ENCODE assay signal across 10 cellular contexts in genomic region chr12:40107803-40108620, GRCh38. TPM values are rescaled to one million over a fixed set of nuclear protein-coding genes. Genes with fewer than 3 reads are reported as not detected.
DNase-seq lines count a peak whose midpoint lies in the region; ATAC-seq and TF ChIP-seq lines count a peak whose summit lies in the region.
"Had no signal": no experiment of that assay in that cellular context is flagged by ENCODE, and none has a peak within 500 bp of the region (broad histone marks: within the 10 kb centered on the region; RNA-seq: fewer than 3 reads in every experiment).

No MANE protein-coding gene starts in this region.

- ATAC-seq in stimulated activated naive CD8-positive, alpha-beta T cell treated with anti-CD3 and anti-CD28 coated beads, Interleukin-15, amount 100 ng/mL, for 72 hours, result no peak

- TF ChIP-seq EP300 in stomach (IDR thresholded peaks at IDR 0.05), result no peak

- H3K4me1 ChIP-seq in tibial artery, result peaks cover 0 to 20% (median 5%) of the 10 kb centered on the region in 4 donors
- H3K4me1 ChIP-seq in stomach, result peaks cover 10 to 42% (median 33%) of the 10 kb centered on the region in 4 donors

- DNase-seq in activated naive CD8-positive, alpha-beta T cell treated with anti-CD3 and anti-CD28 coated beads for 36 hours, result no peak
- no peak for DNase-seq in activated CD4-positive, alpha-beta T cell treated with anti-CD3 and anti-CD28 coated beads, Interleukin-2, amount 10 ng/mL, durations not matched to agents 7 days and 5 days
- DNase-seq in foreskin melanocyte, result peak; percentile 84
- peak in 1 of 2 donors; percentile 19 for DNase-seq in stimulated activated naive CD8-positive, alpha-beta T cell treated with anti-CD3 and anti-CD28 coated beads, Interleukin-15, amount 100 ng/mL, for 72 hours
- no peak for DNase-seq in NCI-H748 treated with DMSO at 0.1 percent for 48 hours (lab: John Stamatoyannopoulos, UW)
- no peak for DNase-seq in tibial artery
- no peak for DNase-seq in stomach

- H3K36me3 Mint-ChIP-seq in activated naive CD8-positive, alpha-beta T cell, result no peaks in the 10 kb centered on the region
- no peaks in the 10 kb centered on the region for H3K36me3 Mint-ChIP-seq in activated naive CD8-positive, alpha-beta T cell treated with anti-CD3 and anti-CD28 coated beads for 36 hours
- H3K36me3 Mint-ChIP-seq in activated CD4-positive, alpha-beta T cell treated with anti-CD3 and anti-CD28 coated beads, Interleukin-2, amount 10 ng/mL, durations not matched to agents 7 days and 5 days (ENCODE audit: low read depth), result no peaks in the 10 kb centered on the region

- H3K9me3 ChIP-seq in tibial artery, result no peaks in the 10 kb centered on the region
- H3K9me3 ChIP-seq in stomach, result no peaks in the 10 kb centered on the region
- H3K9me3 ChIP-seq: adrenal gland had no signal

- POLR2A ChIA-PET in activated CD4-positive, alpha-beta T cell treated with anti-CD3 and anti-CD28 coated beads, Interleukin-2, amount 10 ng/mL, durations not matched to agents 7 days and 5 days (lab: Charles Lee), result no interaction called here

- peak in 1 of 2 experiments; percentile 8 for TF ChIP-seq CTCF in tibial artery (IDR thresholded peaks at IDR 0.05)
- no peak for TF ChIP-seq CTCF in stomach (IDR thresholded peaks at IDR 0.05)

- no peaks in the 10 kb centered on the region for H3K36me3 ChIP-seq in tibial artery
- no peaks in the 10 kb centered on the region for H3K36me3 ChIP-seq in stomach
- H3K36me3 ChIP-seq: adrenal gland had no signal

- 69 to 80% (median 74%) methylated on average over 29 of the region's 29 CpGs for WGBS in stomach, 5 donors

- no peak overlapping the region for H3K27ac Mint-ChIP-seq in activated naive CD8-positive, alpha-beta T cell
- H3K27ac Mint-ChIP-seq in activated naive CD8-positive, alpha-beta T cell treated with anti-CD3 and anti-CD28 coated beads for 36 hours, result no peak overlapping the region
- no peak overlapping the region for H3K27ac Mint-ChIP-seq in activated CD4-positive, alpha-beta T cell treated with anti-CD3 and anti-CD28 coated beads, Interleukin-2, amount 10 ng/mL, durations not matched to agents 7 days and 5 days
- H3K27ac Mint-ChIP-seq in stimulated activated naive CD8-positive, alpha-beta T cell treated with anti-CD3 and anti-CD28 coated beads, Interleukin-15, amount 100 ng/mL, for 72 hours, result peak overlapping the region in 1 of 2 donors; percentile 59

- H3K4me3 Mint-ChIP-seq in activated naive CD8-positive, alpha-beta T cell, result peak overlapping the region; percentile 80
- no peak overlapping the region for H3K4me3 Mint-ChIP-seq in activated naive CD8-positive, alpha-beta T cell treated with anti-CD3 and anti-CD28 coated beads for 36 hours
- peak overlapping the region; percentile 69 for H3K4me3 Mint-ChIP-seq in activated CD4-positive, alpha-beta T cell treated with anti-CD3 and anti-CD28 coated beads, Interleukin-2, amount 10 ng/mL, durations not matched to agents 7 days and 5 days
- peak overlapping the region; percentile 81 to 83 for H3K4me3 Mint-ChIP-seq in stimulated activated naive CD8-positive, alpha-beta T cell treated with anti-CD3 and anti-CD28 coated beads, Interleukin-15, amount 100 ng/mL, for 72 hours

- H3K4me1 Mint-ChIP-seq in activated naive CD8-positive, alpha-beta T cell (ENCODE audit: low read depth), result peaks cover 32% of the 10 kb centered on the region
- H3K4me1 Mint-ChIP-seq in activated naive CD8-positive, alpha-beta T cell treated with anti-CD3 and anti-CD28 coated beads for 36 hours, result peaks cover 33% of the 10 kb centered on the region
- peaks cover 30% of the 10 kb centered on the region for H3K4me1 Mint-ChIP-seq in activated CD4-positive, alpha-beta T cell treated with anti-CD3 and anti-CD28 coated beads, Interleukin-2, amount 10 ng/mL, durations not matched to agents 7 days and 5 days
- peaks cover 39% of the 10 kb centered on the region for H3K4me1 Mint-ChIP-seq in stimulated activated naive CD8-positive, alpha-beta T cell treated with anti-CD3 and anti-CD28 coated beads, Interleukin-15, amount 100 ng/mL, for 72 hours

- H3K27me3 ChIP-seq in tibial artery (peaks cover 0 to 5% of the 10 kb centered on the region in 2 donors), stomach (no peaks in the 10 kb centered on the region)
- H3K27me3 ChIP-seq: adrenal gland had no signal

- no peaks in the 10 kb centered on the region for H3K9me3 Mint-ChIP-seq in activated naive CD8-positive, alpha-beta T cell (ENCODE audit: low read depth)
- no peaks in the 10 kb centered on the region for H3K9me3 Mint-ChIP-seq in activated naive CD8-positive, alpha-beta T cell treated with anti-CD3 and anti-CD28 coated beads for 36 hours
- H3K9me3 Mint-ChIP-seq in activated CD4-positive, alpha-beta T cell treated with anti-CD3 and anti-CD28 coated beads, Interleukin-2, amount 10 ng/mL, durations not matched to agents 7 days and 5 days, result no peaks in the 10 kb centered on the region
- no peaks in the 10 kb centered on the region for H3K9me3 Mint-ChIP-seq in stimulated activated naive CD8-positive, alpha-beta T cell treated with anti-CD3 and anti-CD28 coated beads, Interleukin-15, amount 100 ng/mL, for 72 hours

- CTCF ChIA-PET in activated CD4-positive, alpha-beta T cell treated with anti-CD3 and anti-CD28 coated beads, Interleukin-2, amount 10 ng/mL, durations not matched to agents 7 days and 5 days (lab: Charles Lee), result interaction anchor here (0.6 to 2.0 kb wide), 7 partner anchors 8 to 103 kb away, joined by 3 to 7 read pairs (median 5); no protein-coding TSS in a partner anchor

- H3K27ac ChIP-seq in tibial artery, result no peak overlapping the region
- H3K27ac ChIP-seq in stomach, result peak overlapping the region in 1 of 5 donors; percentile 90

- peaks cover 5% of the 10 kb centered on the region for H3K27me3 Mint-ChIP-seq in activated naive CD8-positive, alpha-beta T cell
- H3K27me3 Mint-ChIP-seq in activated naive CD8-positive, alpha-beta T cell treated with anti-CD3 and anti-CD28 coated beads for 36 hours, result peaks cover 20% of the 10 kb centered on the region
- peaks cover 11% of the 10 kb centered on the region for H3K27me3 Mint-ChIP-seq in activated CD4-positive, alpha-beta T cell treated with anti-CD3 and anti-CD28 coated beads, Interleukin-2, amount 10 ng/mL, durations not matched to agents 7 days and 5 days
- no peaks in the 10 kb centered on the region for H3K27me3 Mint-ChIP-seq in stimulated activated naive CD8-positive, alpha-beta T cell treated with anti-CD3 and anti-CD28 coated beads, Interleukin-15, amount 100 ng/mL, for 72 hours

- intact Hi-C loops in tibial artery (cut with DNase I; ENCODE audit: low total_unique reads) (loop anchor here (2.0 kb wide), 1 partner anchor 97 kb away; no protein-coding TSS in a partner anchor), stomach (cut with DNase I; ENCODE audit: low total_unique reads) (loop anchor here (5.0 kb wide), 1 partner anchor 96 kb away; no protein-coding TSS in a partner anchor)

- peak overlapping the region in 1 of 2 donors; percentile 99 for H3K4me3 ChIP-seq in tibial artery
- H3K4me3 ChIP-seq in stomach, result peak overlapping the region in 2 of 4 donors; percentile 44 to 95
- H3K4me3 ChIP-seq: lung had no signal

- no peak for TF ChIP-seq POLR2A in stomach (IDR thresholded peaks at IDR 0.05)

RNA-seq across cellular contexts. Expression of gene SLC2A13, which starts 2.1 kb away (rescaled TPM):
- 1 to 10 TPM; 4.9 to 5.6 TPM for total RNA-seq in activated naive CD8-positive, alpha-beta T cell treated with anti-CD3 and anti-CD28 coated beads for 36 hours
- total RNA-seq in activated CD4-positive, alpha-beta T cell treated with anti-CD3 and anti-CD28 coated beads, Interleukin-2, amount 10 ng/mL, durations not matched to agents 7 days and 5 days, result 1 to 10 TPM; 2.2 to 2.5 TPM
- 10 to 100 TPM in 3 of 5 donors, 1 to 10 TPM in 2; 3.5 to 87.5 (median 17.2) TPM for total RNA-seq in stomach
- 1 to 10 TPM in 2 of 3 donors, under 1 TPM in 1; 0.93 to 1.4 (median 1.1) TPM for polyA plus RNA-seq in stomach
